ENCODE assay signal across 22 cellular contexts in the genomic region with DNA sequence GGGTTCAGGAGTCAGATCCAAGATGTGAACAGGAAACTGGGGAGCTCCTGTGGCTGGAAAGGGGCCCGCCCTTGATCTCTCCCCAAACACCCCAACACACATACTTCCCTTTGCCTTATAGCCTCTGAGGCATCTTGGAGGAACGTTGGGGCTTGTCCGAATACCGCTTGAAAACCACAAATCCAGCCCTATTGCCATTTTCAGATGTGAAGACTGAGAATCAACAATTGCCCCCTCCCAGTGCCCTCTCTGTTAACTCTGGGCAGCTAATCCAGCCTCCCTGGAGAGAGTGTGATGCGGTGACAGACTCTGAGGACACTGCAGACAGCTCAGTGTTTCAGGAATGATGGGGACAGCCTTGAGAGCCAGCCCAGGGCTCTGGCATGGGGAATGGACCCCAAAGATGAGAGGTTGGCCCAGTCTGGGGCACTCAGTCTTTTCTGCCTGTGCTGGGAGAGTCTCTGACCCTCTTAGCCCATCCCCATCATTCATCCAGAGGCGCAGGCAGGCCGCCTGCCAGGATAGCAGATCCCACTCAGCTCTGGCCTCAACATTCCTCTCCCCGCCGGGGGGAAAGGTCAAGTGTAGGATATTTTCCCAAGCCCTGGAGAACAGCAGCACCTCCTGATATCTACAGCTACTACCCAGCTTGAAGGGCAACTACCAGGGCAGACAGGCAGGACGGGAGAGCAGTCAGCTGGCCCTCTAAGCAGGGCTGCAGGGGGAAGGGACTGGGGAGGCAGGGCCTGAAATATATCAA. TPM values are rescaled to one million over a fixed set of nuclear protein-coding genes. Genes with fewer than 3 reads are reported as not detected.
A peak's percentile ranks its signal among the peaks of the same experiment; 100 is the strongest.
DNase-seq lines count a peak whose midpoint lies in the region; ATAC-seq, FAIRE-seq and TF ChIP-seq lines count a peak whose summit lies in the region.
"Had no signal": no experiment of that assay in that cellular context is flagged by ENCODE, and none has a peak within 500 bp of the region (broad histone marks: within the 10 kb centered on the region; RNA-seq: fewer than 3 reads in every experiment).

No MANE protein-coding gene starts in this region.

- TF ChIP-seq EP300 in HepG2 (IDR thresholded peaks at IDR 0.05; ENCODE audit: low read depth in 2 of 2, low read length in 2 of 2): no peak
- no peak for TF ChIP-seq EP300 in HepG2 (CRISPR knock-in tag; IDR thresholded peaks at IDR 0.05; ENCODE audit: borderline replicate concordance)

- no TSS peak for BruUV-seq in HepG2 (replicated peaks; lab: Mats Ljungman, UMichigan)

- no peak for TF ChIP-seq POLR2A in HepG2 (IDR thresholded peaks at IDR 0.05; ENCODE audit: insufficient read depth in 1 of 2, low read depth in 2 of 2, low read length in 2 of 2)
- TF ChIP-seq POLR2A in right lobe of liver (IDR thresholded peaks at IDR 0.05): no peak

- no peak for FAIRE-seq in HepG2 (lab: Jason Lieb, UNC)
- FAIRE-seq in bronchial epithelial cell (lab: Jason Lieb, UNC): no peak

- ATAC-seq in HepG2 (peak; percentile 19; the same call in 2 of the 3 replicates), right lobe of liver (no peak), GM18868 (IDR thresholded peaks at IDR 0.05; ENCODE audit: unreplicated experiment) (no peak), HG02970 (IDR thresholded peaks at IDR 0.05; ENCODE audit: low FRiP score, unreplicated experiment) (no peak), psoas muscle (no peak), natural killer cell (no peak)
- ATAC-seq: activated CD4-positive, CD25-positive, alpha-beta regulatory T cell treated with anti-CD3 and anti-CD28 coated beads, Interleukin-2, amount 50 U/mL, for 24 hours; activated T-cell treated with anti-CD3 and anti-CD28 coated beads, Interleukin-2, amount 50 U/mL, for 72 hours; natural killer cell treated with Interleukin-12 subunit alpha and Interleukin-12 subunit beta and Interleukin-15 and Interleukin-18, amount 100 ng/mL, for 72 hours; PC-3 had no signal

- no peaks in the 10 kb centered on the region; a peak in 1 of 5 replicates for H3K27me3 ChIP-seq in HepG2 (ENCODE audit: control insufficient read depth in 1 of 2, insufficient read depth in 2 of 2, low read length in 2 of 2)
- no peaks in the 10 kb centered on the region for H3K27me3 ChIP-seq in right lobe of liver
- no peaks in the 10 kb centered on the region for H3K27me3 ChIP-seq in bronchial epithelial cell (ENCODE audit: control insufficient read depth, insufficient read depth, low read length)
- no peaks in the 10 kb centered on the region for H3K27me3 ChIP-seq in psoas muscle (ENCODE audit: insufficient read depth in 3 of 3, low read length in 2 of 3)

- H3K4me3 Mint-ChIP-seq in natural killer cell: no peak overlapping the region
- H3K4me3 Mint-ChIP-seq: activated naive CD8-positive, alpha-beta T cell; activated T-cell treated with anti-CD3 and anti-CD28 coated beads, Interleukin-2, amount 50 U/mL, for 72 hours; CD4-positive, CD25-positive, alpha-beta regulatory T cell; natural killer cell treated with Interleukin-12 subunit alpha and Interleukin-12 subunit beta and Interleukin-15 and Interleukin-18, amount 100 ng/mL, for 72 hours; stimulated activated naive CD8-positive, alpha-beta T cell treated with anti-CD3 and anti-CD28 coated beads, Interleukin-15, Interleukin-2, amounts not matched to agents 100 ng/mL and 50 ng/mL, for 24 hours had no signal

- H3K27ac ChIP-seq in HepG2 (ENCODE audit: extremely low read length, insufficient read depth, low read length): no peak overlapping the region
- no peak overlapping the region for H3K27ac ChIP-seq in right lobe of liver
- H3K27ac ChIP-seq in mesodermal cell (ENCODE audit: low read depth, low read length, severe bottlenecking): peak overlapping the region; percentile 64
- no peak overlapping the region for H3K27ac ChIP-seq in psoas muscle
- H3K27ac ChIP-seq: esophagus squamous epithelium had no signal

- 40% methylated on average over 5 of the region's 10 CpGs for WGBS in HepG2 (ENCODE audit: low lambda C conversion rate)
- WGBS in right lobe of liver (ENCODE audit: insufficient coverage, low coverage, low lambda C conversion rate, missing lambda C conversion rate): no CpG with 5 or more reads among the region's 10 CpGs
- 86 to 87% methylated on average over 4 to 5 of the region's 10 CpGs for WGBS in mesodermal cell (ENCODE audit: insufficient coverage in 2 of 2), 2 experiments
- 86 to 89% (median 88%) methylated on average over 10 of the region's 10 CpGs for WGBS in psoas muscle, 3 donors

- TF ChIP-seq CTCF in HepG2 (CRISPR knock-in tag; IDR thresholded peaks at IDR 0.05) (no peak), right lobe of liver (IDR thresholded peaks at IDR 0.05) (no peak), bronchial epithelial cell (IDR thresholded peaks at IDR 0.05; ENCODE audit: insufficient read depth, low read length, severe bottlenecking) (no peak), psoas muscle (IDR thresholded peaks at IDR 0.05) (no peak), natural killer cell (IDR thresholded peaks at IDR 0.05) (no peak)

- no peaks in the 10 kb centered on the region for H4K20me1 ChIP-seq in HepG2 (ENCODE audit: insufficient read depth, low read length)

- CTCF ChIA-PET in HepG2 (lab: Yijun Ruan, JAX; ENCODE audit: low intra/inter-chr PET ratio, low total read pairs): no interaction called here

- no peaks in the 10 kb centered on the region for H3K9me3 Mint-ChIP-seq in natural killer cell
- H3K9me3 Mint-ChIP-seq: activated T-cell treated with anti-CD3 and anti-CD28 coated beads, Interleukin-2, amount 50 U/mL, for 72 hours; CD4-positive, CD25-positive, alpha-beta regulatory T cell; natural killer cell treated with Interleukin-12 subunit alpha and Interleukin-12 subunit beta and Interleukin-15 and Interleukin-18, amount 100 ng/mL, for 72 hours; stimulated activated naive CD8-positive, alpha-beta T cell treated with anti-CD3 and anti-CD28 coated beads, Interleukin-15, Interleukin-2, amounts not matched to agents 100 ng/mL and 50 ng/mL, for 24 hours had no signal

- H3K27ac Mint-ChIP-seq in natural killer cell: no peak overlapping the region
- H3K27ac Mint-ChIP-seq: activated naive CD8-positive, alpha-beta T cell; activated T-cell treated with anti-CD3 and anti-CD28 coated beads, Interleukin-2, amount 50 U/mL, for 72 hours; natural killer cell treated with Interleukin-12 subunit alpha and Interleukin-12 subunit beta and Interleukin-15 and Interleukin-18, amount 100 ng/mL, for 72 hours; stimulated activated naive CD8-positive, alpha-beta T cell treated with anti-CD3 and anti-CD28 coated beads, Interleukin-15, Interleukin-2, amounts not matched to agents 100 ng/mL and 50 ng/mL, for 24 hours had no signal

- no peaks in the 10 kb centered on the region for H3K36me3 Mint-ChIP-seq in natural killer cell
- H3K36me3 Mint-ChIP-seq: activated naive CD8-positive, alpha-beta T cell; natural killer cell treated with Interleukin-12 subunit alpha and Interleukin-12 subunit beta and Interleukin-15 and Interleukin-18, amount 100 ng/mL, for 72 hours had no signal

- TF ChIP-seq RAD21 in HepG2 (CRISPR knock-in tag; IDR thresholded peaks at IDR 0.05): no peak

- H3K4me1 Mint-ChIP-seq in natural killer cell: peaks cover 6 to 27% of the 10 kb centered on the region in 2 donors
- H3K4me1 Mint-ChIP-seq: CD4-positive, CD25-positive, alpha-beta regulatory T cell had no signal

- H3K79me2 ChIP-seq in HepG2 (ENCODE audit: insufficient read depth, low read length): no peaks in the 10 kb centered on the region

- H2AFZ ChIP-seq in HepG2 (ENCODE audit: low read length): no peak overlapping the region

- H3K4me1 ChIP-seq in HepG2 (ENCODE audit: insufficient read depth, low read length) (peaks cover 46% of the 10 kb centered on the region), right lobe of liver (peaks cover 0 to 6% (median 0%) of the 10 kb centered on the region in 4 donors), mesodermal cell (ENCODE audit: control insufficient read depth, insufficient read depth, low read length, poor library complexity, severe bottlenecking) (peaks cover 47% of the 10 kb centered on the region), psoas muscle (peaks cover 2% of the 10 kb centered on the region)

- intact Hi-C loops in HepG2 (cut with micrococcal nuclease; ENCODE audit: unreplicated experiment): loop anchor here (2.0 kb wide), 1 partner anchor 18 kb away; no protein-coding TSS in a partner anchor
- intact Hi-C loops in right lobe of liver (cut with DNase I): no loop called here
- intact Hi-C loops in psoas muscle (cut with DNase I): no loop called here
- intact Hi-C loops in natural killer cell (cut with micrococcal nuclease): no loop called here

- in situ Hi-C loops in HepG2 (cut with HindIII; ENCODE audit: extremely low pct_ligation_motif_present, low pct_unique_long_range_greater_than_20kb): no loop called here

- H3K9me3 ChIP-seq in HepG2 (ENCODE audit: low read length) (no peaks in the 10 kb centered on the region), right lobe of liver (no peaks in the 10 kb centered on the region), mesodermal cell (ENCODE audit: control insufficient read depth, low read length) (no peaks in the 10 kb centered on the region), psoas muscle (no peaks in the 10 kb centered on the region)
- H3K9me3 ChIP-seq: esophagus squamous epithelium had no signal

- no peak overlapping the region for H3K9ac ChIP-seq in HepG2 (ENCODE audit: insufficient read depth, low read depth, low read length)

- H3K36me3 ChIP-seq in HepG2 (replicated peaks in 1 of 2; ENCODE audit: control insufficient read depth in 1 of 2, insufficient read depth in 2 of 2, low read length in 2 of 2) (no peaks in the 10 kb centered on the region), right lobe of liver (no peaks in the 10 kb centered on the region), bronchial epithelial cell (ENCODE audit: control insufficient read depth, insufficient read depth, low read length) (no peaks in the 10 kb centered on the region), mesodermal cell (ENCODE audit: control insufficient read depth, insufficient read depth, low read length) (no peaks in the 10 kb centered on the region), psoas muscle (ENCODE audit: insufficient read depth in 1 of 2, low read depth in 1 of 2) (no peaks in the 10 kb centered on the region)
- H3K36me3 ChIP-seq: esophagus squamous epithelium had no signal

- no peak overlapping the region for H3K4me3 ChIP-seq in HepG2 (replicated peaks in 1 of 3; ENCODE audit: insufficient read depth in 1 of 3, low read depth in 2 of 3, low read length in 3 of 3)
- H3K4me3 ChIP-seq in right lobe of liver: no peak overlapping the region
- no peak overlapping the region for H3K4me3 ChIP-seq in bronchial epithelial cell (ENCODE audit: low read depth, low read length)
- no peak overlapping the region for H3K4me3 ChIP-seq in mesodermal cell (ENCODE audit: extremely low read depth, insufficient read depth, low read length, poor library complexity, severe bottlenecking)
- H3K4me3 ChIP-seq in psoas muscle: no peak overlapping the region
- H3K4me3 ChIP-seq: esophagus squamous epithelium had no signal

- POLR2A ChIA-PET in HepG2 (lab: Yijun Ruan, JAX): interaction anchor here (1.3 kb wide), 1 partner anchor 18 kb away, joined by 5 read pairs; no protein-coding TSS in a partner anchor

- DNase-seq in HepG2 (ENCODE audit: low spot score) (no peak), right lobe of liver (no peak), bronchial epithelial cell (ENCODE audit: low read depth) (peak; percentile 61), psoas muscle (no peak), natural killer cell (no peak)
- DNase-seq: ACHN; activated CD8-positive, alpha-beta memory T cell treated with anti-CD3 and anti-CD28 coated beads for 24 hours; activated T-cell treated with anti-CD3 and anti-CD28 coated beads, Interleukin-2, amount 50 U/mL, for 72 hours; caudate nucleus; CD4-positive, CD25-positive, alpha-beta regulatory T cell; esophagus squamous epithelium; HCEC 1CT; head of caudate nucleus; NCI-H1417; PC-3 had no signal

- no peak overlapping the region for H3K4me2 ChIP-seq in HepG2 (ENCODE audit: low read depth, low read length)

- peaks cover 0 to 9% of the 10 kb centered on the region in 2 donors for H3K27me3 Mint-ChIP-seq in natural killer cell (ENCODE audit: low read depth in 2 of 2)
- H3K27me3 Mint-ChIP-seq: activated naive CD8-positive, alpha-beta T cell; stimulated activated naive CD8-positive, alpha-beta T cell treated with anti-CD3 and anti-CD28 coated beads, Interleukin-15, Interleukin-2, amounts not matched to agents 100 ng/mL and 50 ng/mL, for 24 hours had no signal

RNA-seq across cellular contexts. Expression of a gene that starts 24.6 kb away (rescaled TPM):
- total RNA-seq in HepG2 (2016; rRNA removed; fragmentation: Illumina TruSeq; extraction: Trizol) (0.18 and 0.20 TPM in 2 replicates), right lobe of liver (1 to 10 TPM in 3 of 6 experiments, under 1 TPM in 3; 0.46 to 3.5 (median 1.7) TPM), bronchial epithelial cell (4.1 and 6.6 TPM in 2 replicates), psoas muscle (10 to 100 TPM; 11.8 to 51.4 (median 24.2) TPM), natural killer cell (1 to 10 TPM; 2.1 to 3.7 (median 3.0) TPM)
- total RNA-seq in HepG2 (2016; cell fraction: cytosol; rRNA removed; fragmentation: Illumina TruSeq; extraction: Trizol; ENCODE audit: low read depth): 0.09 TPM in 1 of 2 replicates, not detected in the other
- total RNA-seq in HepG2 (2016; cell fraction: insoluble cytoplasmic fraction; rRNA removed; fragmentation: Illumina TruSeq; extraction: Trizol): 0.10 and 0.41 TPM in 2 replicates
- total RNA-seq in HepG2 (2016; cell fraction: membrane; rRNA removed; fragmentation: Illumina TruSeq; extraction: Trizol): 0.06 TPM in 1 of 2 replicates, not detected in the other
- 0.28 and 0.84 TPM in 2 replicates for total RNA-seq in HepG2 (2016; cell fraction: nucleus; rRNA removed; fragmentation: Illumina TruSeq; extraction: Trizol)
- polyA plus RNA-seq in HepG2 (2011; rRNA removed) (0.41 and 0.46 TPM in 2 replicates), psoas muscle (1 to 10 TPM; 2.4 to 6.1 (median 3.2) TPM)
- polyA plus RNA-seq in HepG2 (2011; cell fraction: cytosol; rRNA removed): 0.32 and 0.35 TPM in 2 replicates
- polyA plus RNA-seq in HepG2 (2011; cell fraction: nucleus; rRNA removed): 1.4 and 1.5 TPM in 2 replicates
- 0.27 and 0.68 TPM in 2 replicates for polyA plus RNA-seq in HepG2 (2012)
- polyA plus RNA-seq in HepG2 (2016; cell fraction: cytosol; fragmentation: Illumina TruSeq; extraction: Trizol; ENCODE audit: low read depth): 0.06 TPM in 1 of 2 replicates, not detected in the other
- 0.12 and 0.17 TPM in 2 replicates for polyA plus RNA-seq in HepG2 (2016; cell fraction: insoluble cytoplasmic fraction; fragmentation: Illumina TruSeq; extraction: Trizol; ENCODE audit: low read depth)
- 0.07 and 0.09 TPM in 2 replicates for polyA plus RNA-seq in HepG2 (2016; cell fraction: membrane; fragmentation: Illumina TruSeq; extraction: Trizol; ENCODE audit: low read depth)
- 0.64 and 0.72 TPM in 2 replicates for polyA plus RNA-seq in HepG2 (2016; cell fraction: nucleus; fragmentation: Illumina TruSeq; extraction: Trizol; ENCODE audit: insufficient read depth, low read depth)
- 0.44 and 1.1 TPM in 2 replicates for polyA minus RNA-seq in HepG2 (2011; rRNA and poly(A)+ RNA removed; ENCODE audit: low replicate concordance)
- 0.35 and 0.89 TPM in 2 replicates for polyA minus RNA-seq in HepG2 (2011; cell fraction: cytosol; rRNA and poly(A)+ RNA removed)
- polyA minus RNA-seq in HepG2 (2011; cell fraction: nucleus; rRNA and poly(A)+ RNA removed): 0.52 and 0.99 TPM in 2 replicates
- 29.7 TPM for polyA plus RNA-seq in mesodermal cell (2013, experiment 1 of 2)
- 26.6 TPM for polyA plus RNA-seq in mesodermal cell (2013, experiment 2 of 2)
